ENCODE assay signal across 8 cellular contexts in the genomic region with DNA sequence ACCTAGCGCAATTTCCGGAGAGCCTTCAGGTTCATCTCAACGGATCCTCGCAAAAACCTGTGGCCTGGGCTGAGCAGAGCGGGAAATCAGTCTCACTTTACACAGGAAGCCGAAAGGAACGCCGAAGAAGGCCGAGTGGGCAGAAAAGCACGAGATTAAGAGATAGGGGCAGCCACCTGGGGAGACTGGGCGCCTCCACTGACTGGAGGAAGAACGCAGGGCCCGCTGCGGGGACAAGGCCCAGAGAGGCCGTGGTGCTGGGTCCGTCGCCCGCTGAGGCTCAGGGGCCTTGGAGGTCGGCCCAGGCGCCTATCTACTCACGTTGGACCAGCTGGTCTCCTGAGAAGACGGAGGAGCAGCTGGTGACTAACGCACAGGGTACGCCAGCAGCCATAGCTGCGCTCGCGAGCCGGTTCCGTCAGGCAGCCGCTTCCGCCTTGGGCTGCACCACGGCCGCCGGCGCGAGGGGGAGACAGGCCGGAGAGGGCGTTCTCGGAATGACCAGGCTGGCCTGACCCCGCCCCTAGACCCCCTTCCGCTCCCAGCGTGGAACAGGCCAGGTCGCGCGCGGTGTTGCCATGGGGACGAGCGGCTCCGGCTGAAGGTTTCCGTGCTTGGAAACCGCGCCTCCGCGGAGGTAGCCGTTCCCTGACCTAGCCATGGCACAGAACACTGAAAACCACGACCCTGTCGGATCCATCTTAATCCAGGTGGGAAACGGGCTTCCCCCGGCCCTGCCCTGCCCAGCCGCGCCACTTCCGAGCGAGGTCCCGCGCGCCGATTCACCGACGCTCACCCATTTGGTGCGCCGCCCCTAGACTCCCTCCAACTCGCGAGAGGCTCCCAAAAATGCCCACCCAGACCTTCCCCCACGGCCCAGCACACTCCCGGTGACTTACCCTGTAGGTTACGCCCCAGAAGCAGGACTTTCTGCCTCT. TPM values are rescaled to one million over a fixed set of nuclear protein-coding genes. Genes with fewer than 3 reads are reported as not detected.
DNase-seq lines count a peak whose midpoint lies in the region; ATAC-seq, FAIRE-seq and TF ChIP-seq lines count a peak whose summit lies in the region.

A gene with protein sequence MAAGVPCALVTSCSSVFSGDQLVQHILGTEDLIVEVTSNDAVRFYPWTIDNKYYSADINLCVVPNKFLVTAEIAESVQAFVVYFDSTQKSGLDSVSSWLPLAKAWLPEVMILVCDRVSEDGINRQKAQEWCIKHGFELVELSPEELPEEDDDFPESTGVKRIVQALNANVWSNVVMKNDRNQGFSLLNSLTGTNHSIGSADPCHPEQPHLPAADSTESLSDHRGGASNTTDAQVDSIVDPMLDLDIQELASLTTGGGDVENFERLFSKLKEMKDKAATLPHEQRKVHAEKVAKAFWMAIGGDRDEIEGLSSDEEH (minus strand): TSS at position 424 of the 938 bp plus-strand sequence. CDS start 30 bp downstream, at position 394.
TSS of gene IQCH (plus strand) at position 549 of the 938 bp plus-strand sequence. CDS start at position 660, 111 bp downstream.

- TF ChIP-seq POLR2A in stomach (IDR thresholded peaks at IDR 0.05), result peak in 2 of 4 donors; percentile 41 to 62

- no peaks in the 10 kb centered on the region for H3K9me3 Mint-ChIP-seq in neural crest cell

- H3K4me1 Mint-ChIP-seq in neural crest cell, result peaks cover 22% of the 10 kb centered on the region

- H3K36me3 ChIP-seq in MM.1S (replicated peaks; ENCODE audit: insufficient read depth, low read length), result no peaks in the 10 kb centered on the region
- no peaks in the 10 kb centered on the region for H3K36me3 ChIP-seq in stomach

- peak within 1 kb of the TSS; percentile 98 for H3K4me3 Mint-ChIP-seq in neural crest cell

- peaks cover 48% of the 10 kb centered on the region for H3K79me2 ChIP-seq in MM.1S (ENCODE audit: low read length)

- FAIRE-seq in G401.6 (lab: Jason Lieb, UNC), result peak; percentile 93

- no peaks in the 10 kb centered on the region for H4K20me1 ChIP-seq in MM.1S (ENCODE audit: insufficient read depth, low read length)

- H3K27ac ChIP-seq in MM.1S (ENCODE audit: low read length), result peak within 1 kb of the TSS; percentile 72
- H3K27ac ChIP-seq in foreskin keratinocyte, result peak within 1 kb of the TSS; percentile 83
- H3K27ac ChIP-seq in stomach, result peak within 1 kb of the TSS; percentile 93 to 94 (median 93)

- peak within 1 kb of the TSS; percentile 85 for H2AFZ ChIP-seq in MM.1S (ENCODE audit: low read length)

- peak; percentile 93 for ATAC-seq in foreskin keratinocyte

- intact Hi-C loops in stomach (cut with DNase I; ENCODE audit: low total_unique reads), result no loop called here

- H3K4me2 ChIP-seq in MM.1S (ENCODE audit: low read depth, low read length), result peak within 1 kb of the TSS; percentile 93

- H3K9me2 ChIP-seq in MM.1S (replicated peaks; ENCODE audit: insufficient read depth, low read length), result no peaks in the 10 kb centered on the region

- WGBS in stomach, 5 donors, result 0 to 1% (median 0%) methylated on average over 49 to 76 of the region's 76 CpGs

- no peaks in the 10 kb centered on the region for H3K9me3 ChIP-seq in MM.1S (replicated peaks; ENCODE audit: insufficient read depth, low read length)
- H3K9me3 ChIP-seq in stomach, result no peaks in the 10 kb centered on the region

- 0 out of 2 replicates have a peak, but pooled peaks cover 3% of the 10 kb centered on the region for H3K4me1 ChIP-seq in MM.1S (ENCODE audit: low read length)
- H3K4me1 ChIP-seq in foreskin keratinocyte, result peaks cover 3% of the 10 kb centered on the region
- peaks cover 0 to 39% (median 31%) of the 10 kb centered on the region in 4 donors for H3K4me1 ChIP-seq in stomach

- TF ChIP-seq CTCF in MM.1S (IDR thresholded peaks at IDR 0.05; ENCODE audit: low read length) (no peak), foreskin keratinocyte (conservative IDR thresholded peaks at IDR 0.05) (no peak), neural crest cell (conservative IDR thresholded peaks at IDR 0.05) (no peak), stomach (IDR thresholded peaks at IDR 0.05) (peak in 1 of 7 experiments; percentile 15)

- peaks cover 2% of the 10 kb centered on the region for H3K36me3 Mint-ChIP-seq in neural crest cell (ENCODE audit: low read depth)

- H3K4me3 ChIP-seq in MM.1S (ENCODE audit: low read length), result peak within 1 kb of the TSS; percentile 81
- peak within 1 kb of the TSS; percentile 78 to 90 (median 81) for H3K4me3 ChIP-seq in stomach

- peaks cover 17% of the 10 kb centered on the region for H3K27me3 Mint-ChIP-seq in neural crest cell (ENCODE audit: low read depth)

- H3K9ac ChIP-seq in MM.1S (ENCODE audit: low read length), result peak within 1 kb of the TSS; percentile 76

- peak within 1 kb of the TSS; percentile 98 for H3K27ac Mint-ChIP-seq in neural crest cell (ENCODE audit: unreplicated experiment)

- TF ChIP-seq EP300 in stomach (IDR thresholded peaks at IDR 0.05), result no peak

- H3K27me3 ChIP-seq in MM.1S (replicated peaks; ENCODE audit: insufficient read depth, low read length), result no peaks in the 10 kb centered on the region
- no peaks in the 10 kb centered on the region for H3K27me3 ChIP-seq in foreskin keratinocyte
- H3K27me3 ChIP-seq in stomach, result no peaks in the 10 kb centered on the region

- DNase-seq in HCEC 1CT (peak; percentile 98), MM.1S (peak; percentile 96), SHP77 treated with DMSO at 0.1 percent for 48 hours (lab: John Stamatoyannopoulos, UW) (peak; percentile 88), foreskin keratinocyte (peak; percentile 89 to 95), neural crest cell (ENCODE audit: low read depth, low spot score) (peak; percentile 99), stomach (peak; percentile 98)
- DNase-seq in activated gamma-delta T cell treated with anti-CD3 and anti-CD28 coated beads, Interleukin-2, amount 50 U/mL, for 16 hours (ENCODE audit: low read depth), result peak; percentile 98

- peaks cover 22% of the 10 kb centered on the region for H3F3A ChIP-seq in MM.1S (ENCODE audit: insufficient read depth, low read length)

RNA-seq across cellular contexts. Expression of the first gene that starts in this region (rescaled TPM):
- total RNA-seq in foreskin keratinocyte, result 52.0 and 55.8 TPM in 2 replicates
- polyA plus RNA-seq in foreskin keratinocyte, result 36.3 and 42.8 TPM in 2 replicates
- total RNA-seq in neural crest cell, result 54.9 and 56.2 TPM in 2 replicates
- 10 to 100 TPM; 16.9 to 89.5 (median 51.4) TPM for total RNA-seq in stomach
- polyA plus RNA-seq in stomach, result 10 to 100 TPM; 11.2 to 30.5 (median 23.2) TPM

RNA-seq across cellular contexts. Expression of gene IQCH, which starts in this region (rescaled TPM):
- total RNA-seq in foreskin keratinocyte (2.6 and 3.3 TPM in 2 replicates), neural crest cell (2.5 and 2.8 TPM in 2 replicates), stomach (1 to 10 TPM in 3 of 5 donors, under 1 TPM in 1, not detected in 1; 0.29 to 9.4 (median 4.6) TPM)
- polyA plus RNA-seq in foreskin keratinocyte (0.79 and 0.84 TPM in 2 replicates), stomach (1 to 10 TPM in 2 of 3 donors, under 1 TPM in 1; 0.25 to 1.7 (median 1.7) TPM)

Comparison
In these comparisons a context has a peak if more than half of its experiments do, and no peak if none do; other contexts are left out.
1. Peak in every context shown above with its lines: DNase-seq, ATAC-seq, H3K4me3 ChIP-seq and H3K27ac ChIP-seq.